In genomic region chr16:53840472-53840871, GRCh38 we compare ENCODE assay signal across 12 cellular contexts.
DNase-seq lines count a peak whose midpoint lies in the region; ATAC-seq and TF ChIP-seq lines count a peak whose summit lies in the region.
"Had no signal": no experiment of that assay in that cellular context is flagged by ENCODE, and none has a peak within 500 bp of the region (broad histone marks: within the 10 kb centered on the region; RNA-seq: fewer than 3 reads in every experiment).

No MANE protein-coding gene starts in this region.

- no peaks in the 10 kb centered on the region for H3K4me1 ChIP-seq in BE2C
- H3K4me1 ChIP-seq: gastrocnemius medialis had no signal

- DNase-seq in kidney tubule cell (ENCODE audit: low spot score) (peak; percentile 25), lower leg skin (ENCODE audit: low spot score in 2 of 2) (no peak), NCI-H187 treated with DMSO at 0.1 percent for 48 hours (lab: John Stamatoyannopoulos, UW) (no peak), activated gamma-delta T cell treated with Interleukin-2 at 50 U/mL for 16 hours (no peak), BE2C (no peak)
- DNase-seq: activated naive CD8-positive, alpha-beta T cell treated with anti-CD3 and anti-CD28 coated beads, Interleukin-2, amount 10 ng/mL, durations not matched to agents 7 days and 5 days; gastrocnemius medialis; NCI-H1436 had no signal

- ATAC-seq in GM18520 (IDR thresholded peaks at IDR 0.05; ENCODE audit: unreplicated experiment), result peak; percentile 81
- ATAC-seq in GM21619 (IDR thresholded peaks at IDR 0.05; ENCODE audit: unreplicated experiment), result peak; percentile 86
- peak; percentile 85 for ATAC-seq in HG03342 (IDR thresholded peaks at IDR 0.05; ENCODE audit: unreplicated experiment)
- ATAC-seq: gastrocnemius medialis had no signal

- WGBS in lower leg skin, 2 donors, result 65 to 66% methylated on average over 4 of the region's 4 CpGs

- H3K4me3 ChIP-seq in lower leg skin (ENCODE audit: low read depth, poor library complexity, severe bottlenecking) (no peak overlapping the region), BE2C (ENCODE audit: low read depth, low read length) (no peak overlapping the region)
- H3K4me3 ChIP-seq: gastrocnemius medialis, tibial nerve had no signal

- TF ChIP-seq POLR2A in lower leg skin (IDR thresholded peaks at IDR 0.05), result no peak

- H3K27me3 ChIP-seq in BE2C, result no peaks in the 10 kb centered on the region
- H3K27me3 ChIP-seq: gastrocnemius medialis, tibial nerve had no signal

- no peak for TF ChIP-seq CTCF in lower leg skin (IDR thresholded peaks at IDR 0.05)
- no peak for TF ChIP-seq CTCF in BE2C (IDR thresholded peaks at IDR 0.05; ENCODE audit: low read depth, low read length)

- H3K36me3 ChIP-seq in BE2C, result no peaks in the 10 kb centered on the region
- H3K36me3 ChIP-seq: tibial nerve had no signal

- no peaks in the 10 kb centered on the region for H3K9me3 ChIP-seq in BE2C
- H3K9me3 ChIP-seq: gastrocnemius medialis, tibial nerve had no signal

- intact Hi-C loops in lower leg skin (cut with DNase I; ENCODE audit: low total_unique reads), result no loop called here
